ENCODE assay signal across 9 cellular contexts in genomic region chr17:80063815-80064585, GRCh38. TPM values are rescaled to one million over a fixed set of nuclear protein-coding genes. Genes with fewer than 3 reads are reported as not detected.
DNase-seq lines count a peak whose midpoint lies in the region; ATAC-seq and TF ChIP-seq lines count a peak whose summit lies in the region.
"Had no signal": no experiment of that assay in that cellular context is flagged by ENCODE, and none has a peak within 500 bp of the region (broad histone marks: within the 10 kb centered on the region; RNA-seq: fewer than 3 reads in every experiment).

No MANE protein-coding gene starts in this region.

- peaks cover 0 to under 1% (median under 1%) of the 10 kb centered on the region in 4 donors for H3K4me1 Mint-ChIP-seq in CD4-positive, alpha-beta memory T cell

- H3K4me3 Mint-ChIP-seq in CD4-positive, alpha-beta memory T cell: no peak overlapping the region
- H3K4me3 Mint-ChIP-seq: effector memory CD8-positive, alpha-beta T cell had no signal

- DNase-seq in EH (ENCODE audit: low read depth) (peak; percentile 46), RPMI7951 (ENCODE audit: low read depth) (peak; percentile 79), fibroblast of the aortic adventitia (ENCODE audit: low read depth) (peak; percentile 38), renal cortical epithelial cell (ENCODE audit: low read depth) (peak; percentile 89), NCI-H2107 (lab: John Stamatoyannopoulos, UW) (no peak)
- DNase-seq in CD4-positive, alpha-beta memory T cell: no peak
- DNase-seq: effector memory CD8-positive, alpha-beta T cell had no signal

- no peaks in the 10 kb centered on the region for H3K27me3 Mint-ChIP-seq in CD4-positive, alpha-beta memory T cell

- no peaks in the 10 kb centered on the region for H3K27me3 ChIP-seq in CD4-positive, alpha-beta memory T cell (ENCODE audit: insufficient read depth, low read length)

- no peak overlapping the region for H3K4me3 ChIP-seq in fibroblast of the aortic adventitia (ENCODE audit: low read depth, low read length)
- H3K4me3 ChIP-seq in CD4-positive, alpha-beta memory T cell (ENCODE audit: low read length in 2 of 2): no peak overlapping the region

- no peaks in the 10 kb centered on the region for H3K9me3 ChIP-seq in CD4-positive, alpha-beta memory T cell (ENCODE audit: control insufficient read depth in 1 of 2, low read length in 2 of 2)

- no peak for TF ChIP-seq CTCF in fibroblast of the aortic adventitia (IDR thresholded peaks at IDR 0.05; ENCODE audit: insufficient read depth, low read length)

- no peak for ATAC-seq in HG02571 (IDR thresholded peaks at IDR 0.05; ENCODE audit: unreplicated experiment)
- no peak for ATAC-seq in GM19351 (IDR thresholded peaks at IDR 0.05; ENCODE audit: unreplicated experiment)
- ATAC-seq: effector memory CD8-positive, alpha-beta T cell had no signal

- no peak overlapping the region for H3K27ac ChIP-seq in CD4-positive, alpha-beta memory T cell (ENCODE audit: low read depth, low read length)

- intact Hi-C loops in CD4-positive, alpha-beta memory T cell (cut with micrococcal nuclease): no loop called here

- H3K36me3 ChIP-seq in CD4-positive, alpha-beta memory T cell (ENCODE audit: insufficient read depth, low read length): no peaks in the 10 kb centered on the region

- H3K27ac Mint-ChIP-seq in CD4-positive, alpha-beta memory T cell: no peak overlapping the region
- H3K27ac Mint-ChIP-seq: effector memory CD8-positive, alpha-beta T cell had no signal

- no peaks in the 10 kb centered on the region for H3K36me3 Mint-ChIP-seq in CD4-positive, alpha-beta memory T cell

- POLR2A ChIA-PET in CD4-positive, alpha-beta memory T cell (lab: Charles Lee; ENCODE audit: partially characterized antibody): no interaction called here

- no peaks in the 10 kb centered on the region for H3K9me3 Mint-ChIP-seq in CD4-positive, alpha-beta memory T cell
- H3K9me3 Mint-ChIP-seq: effector memory CD8-positive, alpha-beta T cell had no signal

- CTCF ChIA-PET in CD4-positive, alpha-beta memory T cell (lab: Charles Lee; ENCODE audit: partially characterized antibody): no interaction called here

- no peaks in the 10 kb centered on the region for H3K4me1 ChIP-seq in CD4-positive, alpha-beta memory T cell (ENCODE audit: insufficient read depth, low read length)

RNA-seq across cellular contexts. Expression of gene CCDC40, which starts 27.6 kb away (rescaled TPM):
- 1.3 and 1.6 TPM in 2 replicates for total RNA-seq in RPMI7951 (2014; rRNA removed; shearing (Covaris generic))
- 3.0 and 5.2 TPM in 2 replicates for total RNA-seq in fibroblast of the aortic adventitia (ENCODE audit: low replicate concordance)
- 1.4 and 23.4 TPM in 2 replicates for total RNA-seq in renal cortical epithelial cell
- total RNA-seq in CD4-positive, alpha-beta memory T cell: 1 to 10 TPM in 1 of 2 experiments, under 1 TPM in 1; 0.28 to 1.3 TPM
- not detected for polyA plus RNA-seq in CD4-positive, alpha-beta memory T cell

RNA-seq across cellular contexts. Expression of gene TBC1D16, which starts 28.3 kb away (rescaled TPM):
- 8.9 and 10.7 TPM in 2 replicates for total RNA-seq in RPMI7951 (2014; rRNA removed; shearing (Covaris generic))
- total RNA-seq in fibroblast of the aortic adventitia (ENCODE audit: low replicate concordance) (33.4 and 37.8 TPM in 2 replicates), renal cortical epithelial cell (30.4 and 257 TPM in 2 replicates)
- total RNA-seq in CD4-positive, alpha-beta memory T cell: 1 to 10 TPM; 1.3 to 1.8 TPM
- polyA plus RNA-seq in CD4-positive, alpha-beta memory T cell: 1 to 10 TPM in 1 of 2 donors, not detected in 1; 1.2 TPM

RNA-seq across cellular contexts. Expression of gene GAA, which starts 37.4 kb away (rescaled TPM):
- 10.3 and 11.7 TPM in 2 replicates for total RNA-seq in RPMI7951 (2014; rRNA removed; shearing (Covaris generic))
- total RNA-seq in fibroblast of the aortic adventitia (ENCODE audit: low replicate concordance) (66.6 and 75.1 TPM in 2 replicates), renal cortical epithelial cell (12.3 and 117 TPM in 2 replicates)
- total RNA-seq in CD4-positive, alpha-beta memory T cell: 10 to 100 TPM; 41.1 to 44.8 TPM
- 10 to 100 TPM; 14.5 to 15.3 TPM for polyA plus RNA-seq in CD4-positive, alpha-beta memory T cell

Comparison
In these comparisons a context has a peak if more than half of its experiments do, and no peak if none do; other contexts are left out.
1. DNase-seq: peak in EH (single experiment), RPMI7951 (single experiment), fibroblast of the aortic adventitia (single experiment) and renal cortical epithelial cell (single experiment); none in NCI-H2107 (single experiment) and CD4-positive, alpha-beta memory T cell (0 of 5).